ENCODE assay signal across 1 cellular context in genomic region chr4:7207791-7208231, GRCh38.
TF ChIP-seq lines count a peak whose summit lies in the region.

No MANE protein-coding gene starts in this region.

TF ChIP-seq in IMR-90, 13 proteins besides CTCF, POLR2A, EP300 and RAD21 (continued from another document):
- no peak for TF ChIP-seq ELK1 (IDR thresholded peaks at IDR 0.05; ENCODE audit: borderline replicate concordance, low read depth, low read length)
- TF ChIP-seq MAFK (IDR thresholded peaks at IDR 0.05; ENCODE audit: low read depth, low read length): no peak
- TF ChIP-seq MXI1 (IDR thresholded peaks at IDR 0.05; ENCODE audit: borderline replicate concordance, low read depth, low read length): no peak
- TF ChIP-seq BHLHE40 (IDR thresholded peaks at IDR 0.05; ENCODE audit: low read depth, low read length): no peak
- TF ChIP-seq NFE2L2 (IDR thresholded peaks at IDR 0.05; ENCODE audit: low read depth, low read length): no peak
- no peak for TF ChIP-seq MAZ (IDR thresholded peaks at IDR 0.05; ENCODE audit: borderline replicate concordance, low read depth, low read length)
- TF ChIP-seq SMC3 (IDR thresholded peaks at IDR 0.05; ENCODE audit: low read depth, low read length): no peak
